29 cellular contexts compared by ENCODE assay signal in the genomic region with DNA sequence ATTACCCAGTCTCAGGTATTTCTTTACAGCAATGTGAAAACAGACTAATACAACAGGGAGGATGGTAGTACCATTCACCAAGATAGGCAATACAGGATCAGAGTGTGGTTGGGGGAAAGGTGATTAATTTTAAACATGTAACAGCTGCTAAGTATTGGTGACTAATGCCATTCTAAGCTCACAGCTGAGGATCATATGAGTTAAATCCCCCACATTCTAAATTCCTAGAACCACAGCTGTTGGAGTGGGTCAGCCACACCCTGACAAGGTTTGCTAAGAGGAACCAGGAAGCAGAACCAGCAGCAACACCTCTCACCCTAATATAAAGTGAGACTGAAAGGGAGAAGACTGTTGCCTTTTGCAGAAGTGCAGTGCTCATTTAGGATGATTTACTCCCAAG. TPM values are rescaled to one million over a fixed set of nuclear protein-coding genes. Genes with fewer than 3 reads are reported as not detected.
A peak's percentile ranks its signal among the peaks of the same experiment; 100 is the strongest.
DNase-seq lines count a peak whose midpoint lies in the region; ATAC-seq, FAIRE-seq and TF ChIP-seq lines count a peak whose summit lies in the region.
"Had no signal": no experiment of that assay in that cellular context is flagged by ENCODE, and none has a peak within 500 bp of the region (broad histone marks: within the 10 kb centered on the region; RNA-seq: fewer than 3 reads in every experiment).

No MANE protein-coding gene starts in this region.

- no peak overlapping the region for H2AFZ ChIP-seq in astrocyte (ENCODE audit: low read depth, low read length)
- H2AFZ ChIP-seq: hepatocyte had no signal

- H3K79me1 ChIP-seq in mesendoderm (ENCODE audit: low read length) = no peaks in the 10 kb centered on the region

- no peak overlapping the region for H2AK5ac ChIP-seq in mesendoderm (ENCODE audit: low read length)

- no peak overlapping the region for H3K18ac ChIP-seq in mesendoderm (ENCODE audit: low read length)

- intact Hi-C loops in left lung (cut with DNase I) = no loop called here

- no peak overlapping the region for H3K4me2 ChIP-seq in astrocyte (ENCODE audit: low read length)
- H3K4me2 ChIP-seq in mesendoderm (ENCODE audit: low read length) = no peak overlapping the region
- H3K4me2 ChIP-seq: BLaER1, hepatocyte had no signal

- no peak overlapping the region for H3K4me3 ChIP-seq in astrocyte (ENCODE audit: insufficient read depth, low read depth, low read length)
- no peak overlapping the region for H3K4me3 ChIP-seq in left lung
- no peak overlapping the region for H3K4me3 ChIP-seq in mesendoderm (ENCODE audit: low read length)
- H3K4me3 ChIP-seq: BLaER1, dorsolateral prefrontal cortex, hepatocyte, stomach, transverse colon had no signal

- H2BK120ac ChIP-seq in mesendoderm (ENCODE audit: low read depth, low read length) = no peak overlapping the region

- H3K9me3 Mint-ChIP-seq in activated naive CD8-positive, alpha-beta T cell treated with anti-CD3 and anti-CD28 coated beads, Interleukin-2, amount 50 U/mL, for 24 hours = no peaks in the 10 kb centered on the region
- H3K9me3 Mint-ChIP-seq in activated naive CD8-positive, alpha-beta T cell treated with anti-CD3 and anti-CD28 coated beads for 36 hours = no peaks in the 10 kb centered on the region
- no peaks in the 10 kb centered on the region for H3K9me3 Mint-ChIP-seq in astrocyte (ENCODE audit: unreplicated experiment)
- H3K9me3 Mint-ChIP-seq: activated T-cell treated with anti-CD3 and anti-CD28 coated beads, Interleukin-2, amount 50 U/mL, for 24 hours; HFFc6 had no signal

- no peaks in the 10 kb centered on the region for H3K4me1 Mint-ChIP-seq in activated naive CD8-positive, alpha-beta T cell treated with anti-CD3 and anti-CD28 coated beads, Interleukin-2, amount 50 U/mL, for 24 hours
- H3K4me1 Mint-ChIP-seq in activated naive CD8-positive, alpha-beta T cell treated with anti-CD3 and anti-CD28 coated beads for 36 hours = no peaks in the 10 kb centered on the region
- peaks cover 11% of the 10 kb centered on the region for H3K4me1 Mint-ChIP-seq in astrocyte (ENCODE audit: low read depth, unreplicated experiment)

- H3K36me3 ChIP-seq in astrocyte (ENCODE audit: insufficient read depth, low read length) = no peaks in the 10 kb centered on the region
- no peaks in the 10 kb centered on the region for H3K36me3 ChIP-seq in left lung
- H3K36me3 ChIP-seq in mesendoderm (ENCODE audit: control insufficient read depth, insufficient read depth, low read length) = no peaks in the 10 kb centered on the region
- H3K36me3 ChIP-seq: BLaER1, neutrophil, stomach, transverse colon had no signal

- no peak overlapping the region for H2BK5ac ChIP-seq in mesendoderm (ENCODE audit: low read length)

- H3K27ac ChIP-seq in astrocyte (ENCODE audit: low read depth, low read length) (no peak overlapping the region), left lung (no peak overlapping the region), mesendoderm (ENCODE audit: low read depth, low read length) (no peak overlapping the region)
- H3K27ac ChIP-seq: BLaER1, dorsolateral prefrontal cortex, hepatocyte, neutrophil, stomach, transverse colon had no signal

- H3K9ac ChIP-seq in astrocyte (ENCODE audit: low read length) (no peak overlapping the region), mesendoderm (ENCODE audit: low read length) (no peak overlapping the region)
- H3K9ac ChIP-seq: BLaER1 had no signal

- no peak overlapping the region for H4K8ac ChIP-seq in mesendoderm (ENCODE audit: low read depth, low read length)

- no peak overlapping the region for H3K56ac ChIP-seq in mesendoderm (ENCODE audit: low read length)

- H3K4me1 ChIP-seq in astrocyte (ENCODE audit: insufficient read depth, low read length) = no peaks in the 10 kb centered on the region
- no peaks in the 10 kb centered on the region for H3K4me1 ChIP-seq in left lung
- H3K4me1 ChIP-seq in mesendoderm (ENCODE audit: control insufficient read depth, low read depth, low read length) = no peaks in the 10 kb centered on the region
- H3K4me1 ChIP-seq: BLaER1, stomach, transverse colon had no signal

- no peak for ATAC-seq in activated naive CD8-positive, alpha-beta T cell treated with anti-CD3 and anti-CD28 coated beads, Interleukin-2, amount 50 U/mL, for 24 hours
- ATAC-seq in left lung (peak; percentile 17), HG03039 (IDR thresholded peaks at IDR 0.05; ENCODE audit: unreplicated experiment) (no peak)
- ATAC-seq: activated CD8-positive, alpha-beta T cell treated with anti-CD3 and anti-CD28 coated beads, Interleukin-2, amount 10 ng/mL, durations not matched to agents 7 days and 5 days had no signal

- no peak overlapping the region for H3K23ac ChIP-seq in mesendoderm (ENCODE audit: low read length)

- no peak for FAIRE-seq in astrocyte (lab: Jason Lieb, UNC)
- FAIRE-seq: endothelial cell of umbilical vein, GM19239 had no signal

- no peak overlapping the region for H2BK15ac ChIP-seq in mesendoderm (replicated peaks; ENCODE audit: low read depth)

- no peaks in the 10 kb centered on the region for H3K36me3 Mint-ChIP-seq in activated naive CD8-positive, alpha-beta T cell treated with anti-CD3 and anti-CD28 coated beads, Interleukin-2, amount 50 U/mL, for 24 hours (ENCODE audit: low read depth)
- H3K36me3 Mint-ChIP-seq in activated naive CD8-positive, alpha-beta T cell treated with anti-CD3 and anti-CD28 coated beads for 36 hours = no peaks in the 10 kb centered on the region
- no peaks in the 10 kb centered on the region for H3K36me3 Mint-ChIP-seq in astrocyte (ENCODE audit: low read depth, unreplicated experiment)

- H3K27me3 ChIP-seq in astrocyte (ENCODE audit: insufficient read depth, low read length) = peaks cover 2% of the 10 kb centered on the region
- H3K27me3 ChIP-seq in left lung = no peaks in the 10 kb centered on the region
- H3K27me3 ChIP-seq in mesendoderm (ENCODE audit: insufficient read depth, low read length, poor library complexity) = no peaks in the 10 kb centered on the region
- H3K27me3 ChIP-seq: BLaER1, hepatocyte, neutrophil, stomach, transverse colon had no signal

- peaks cover 11% of the 10 kb centered on the region for H3K27me3 Mint-ChIP-seq in activated naive CD8-positive, alpha-beta T cell treated with anti-CD3 and anti-CD28 coated beads, Interleukin-2, amount 50 U/mL, for 24 hours
- H3K27me3 Mint-ChIP-seq in activated naive CD8-positive, alpha-beta T cell treated with anti-CD3 and anti-CD28 coated beads for 36 hours = peaks cover 5% of the 10 kb centered on the region
- peaks cover 5% of the 10 kb centered on the region for H3K27me3 Mint-ChIP-seq in astrocyte (ENCODE audit: low read depth, unreplicated experiment)

- H3K79me2 ChIP-seq in astrocyte (ENCODE audit: insufficient read depth, low read length) (no peaks in the 10 kb centered on the region), mesendoderm (ENCODE audit: control insufficient read depth, insufficient read depth, low read length) (no peaks in the 10 kb centered on the region)
- H3K79me2 ChIP-seq: hepatocyte had no signal

- TF ChIP-seq CTCF in astrocyte (IDR thresholded peaks at IDR 0.05; ENCODE audit: insufficient read depth, low read depth, low read length) (no peak), left lung (IDR thresholded peaks at IDR 0.05) (no peak)

- H3K9me3 ChIP-seq in astrocyte (ENCODE audit: insufficient read depth, low read depth, low read length) (no peaks in the 10 kb centered on the region), left lung (no peaks in the 10 kb centered on the region)
- H3K9me3 ChIP-seq: neutrophil, stomach, transverse colon had no signal

- no peak overlapping the region for H3K4me3 Mint-ChIP-seq in activated naive CD8-positive, alpha-beta T cell treated with anti-CD3 and anti-CD28 coated beads, Interleukin-2, amount 50 U/mL, for 24 hours
- no peak overlapping the region for H3K4me3 Mint-ChIP-seq in activated naive CD8-positive, alpha-beta T cell treated with anti-CD3 and anti-CD28 coated beads for 36 hours
- no peak overlapping the region for H3K4me3 Mint-ChIP-seq in astrocyte (ENCODE audit: unreplicated experiment)
- H3K4me3 Mint-ChIP-seq: activated CD8-positive, alpha-beta T cell treated with anti-CD3 and anti-CD28 coated beads, Interleukin-2, amount 10 ng/mL, durations not matched to agents 7 days and 5 days; activated T-cell treated with anti-CD3 and anti-CD28 coated beads, Interleukin-2, amount 50 U/mL, for 24 hours; HFFc6 had no signal

- DNase-seq in activated naive CD8-positive, alpha-beta T cell treated with anti-CD3 and anti-CD28 coated beads, Interleukin-2, amount 50 U/mL, for 24 hours = no peak
- no peak for DNase-seq in activated naive CD8-positive, alpha-beta T cell treated with anti-CD3 and anti-CD28 coated beads for 36 hours
- DNase-seq in astrocyte (ENCODE audit: low read depth) (peak; percentile 35), left lung (no peak), mesendoderm (no peak), NCI-H2107 treated with DMSO at 0.1 percent for 48 hours (lab: John Stamatoyannopoulos, UW; ENCODE audit: unreplicated experiment) (no peak)
- no peak for DNase-seq in activated CD8-positive, alpha-beta memory T cell treated with anti-CD3 and anti-CD28 coated beads, Interleukin-2, amount 50 U/mL, for 48 hours
- DNase-seq: activated CD4-positive, alpha-beta T cell treated with anti-CD3 and anti-CD28 coated beads for 1 hour; activated CD8-positive, alpha-beta T cell treated with anti-CD3 and anti-CD28 coated beads, Interleukin-2, amount 10 ng/mL, durations not matched to agents 7 days and 5 days; activated T-cell treated with anti-CD3 and anti-CD28 coated beads, Interleukin-2, amount 50 U/mL, for 24 hours; Calu3; caudate nucleus; dorsolateral prefrontal cortex; foreskin melanocyte; HFFc6; Kasumi-1; NCI-H1092; NCI-H2029 treated with DMSO at 0.1 percent for 48 hours; NCI-H446; Right ventricle myocardium superior; stimulated activated CD4-positive, alpha-beta T cell treated with anti-CD3 and anti-CD28 coated beads, Interleukin-4, amount 100 ng/mL, for 4 hours; stomach; transverse colon had no signal

- H4K5ac ChIP-seq in mesendoderm (ENCODE audit: low read length) = no peak overlapping the region

- H3K4ac ChIP-seq in mesendoderm (ENCODE audit: low read depth, low read length) = no peak overlapping the region

- no peaks in the 10 kb centered on the region for H4K20me1 ChIP-seq in astrocyte (ENCODE audit: insufficient read depth, low read length)
- H4K20me1 ChIP-seq: BLaER1 had no signal

- peak overlapping the region; percentile 31 for H3K27ac Mint-ChIP-seq in activated naive CD8-positive, alpha-beta T cell treated with anti-CD3 and anti-CD28 coated beads, Interleukin-2, amount 50 U/mL, for 24 hours
- no peak overlapping the region for H3K27ac Mint-ChIP-seq in activated naive CD8-positive, alpha-beta T cell treated with anti-CD3 and anti-CD28 coated beads for 36 hours
- no peak overlapping the region for H3K27ac Mint-ChIP-seq in astrocyte (ENCODE audit: unreplicated experiment)
- H3K27ac Mint-ChIP-seq: activated CD8-positive, alpha-beta T cell treated with anti-CD3 and anti-CD28 coated beads, Interleukin-2, amount 10 ng/mL, durations not matched to agents 7 days and 5 days; activated T-cell treated with anti-CD3 and anti-CD28 coated beads, Interleukin-2, amount 50 U/mL, for 24 hours; HFFc6 had no signal

RNA-seq across cellular contexts. Expression of gene HSPB3, which starts 24.8 kb away (rescaled TPM):
- total RNA-seq in activated naive CD8-positive, alpha-beta T cell treated with anti-CD3 and anti-CD28 coated beads for 36 hours = not detected
- total RNA-seq in astrocyte (not detected in 2 replicates), left lung (1 to 10 TPM in 1 of 2 donors, under 1 TPM in 1; 0.32 to 1.1 TPM)
- polyA plus RNA-seq in mesendoderm (2013, experiment 1 of 2) = not detected
- polyA plus RNA-seq in mesendoderm (2013, experiment 2 of 2) = not detected
- total RNA-seq: activated CD8-positive, alpha-beta T cell treated with anti-CD3 and anti-CD28 coated beads, Interleukin-2, amount 10 ng/mL, durations not matched to agents 7 days and 5 days; Calu3; endothelial cell of umbilical vein had no signal
- polyA plus RNA-seq: endothelial cell of umbilical vein had no signal

RNA-seq across cellular contexts. Expression of gene SNX18, which starts 37.3 kb away (rescaled TPM):
- 1 to 10 TPM; 7.4 to 7.6 TPM for total RNA-seq in activated naive CD8-positive, alpha-beta T cell treated with anti-CD3 and anti-CD28 coated beads for 36 hours
- 38.8 and 43.5 TPM in 2 replicates for total RNA-seq in astrocyte
- 10 to 100 TPM; 32.2 to 39.2 TPM for total RNA-seq in left lung
- polyA plus RNA-seq in mesendoderm (2013, experiment 1 of 2) = 20.7 TPM
- polyA plus RNA-seq in mesendoderm (2013, experiment 2 of 2) = 20.4 TPM
